8 cellular contexts compared by ENCODE assay signal in genomic region chr19:4375620-4376228, GRCh38. TPM values are rescaled to one million over a fixed set of nuclear protein-coding genes. Genes with fewer than 3 reads are reported as not detected.
DNase-seq lines count a peak whose midpoint lies in the region; ATAC-seq and TF ChIP-seq lines count a peak whose summit lies in the region.

No MANE protein-coding gene starts in this region.

- H3K4me3 Mint-ChIP-seq in activated naive CD8-positive, alpha-beta T cell treated with anti-CD3 and anti-CD28 coated beads, Interleukin-2, amount 50 U/mL, for 24 hours: no peak overlapping the region

- H3K27me3 ChIP-seq in cardiac muscle cell: no peaks in the 10 kb centered on the region

- H3K27ac ChIP-seq in cardiac muscle cell: peak overlapping the region; percentile 87

- intact Hi-C loops in cardiac septum (cut with DNase I): no loop called here

- H3K27ac Mint-ChIP-seq in activated naive CD8-positive, alpha-beta T cell treated with anti-CD3 and anti-CD28 coated beads, Interleukin-2, amount 50 U/mL, for 24 hours: no peak overlapping the region

- peak; percentile 51 for TF ChIP-seq CTCF in cardiac muscle cell (IDR thresholded peaks at IDR 0.05; ENCODE audit: low read depth, low read length)

- no peaks in the 10 kb centered on the region for H3K9me3 ChIP-seq in cardiac muscle cell (ENCODE audit: low read depth)

- H3K9me3 Mint-ChIP-seq in activated naive CD8-positive, alpha-beta T cell treated with anti-CD3 and anti-CD28 coated beads, Interleukin-2, amount 50 U/mL, for 24 hours: no peaks in the 10 kb centered on the region

- ATAC-seq in activated naive CD8-positive, alpha-beta T cell treated with anti-CD3 and anti-CD28 coated beads, Interleukin-2, amount 50 U/mL, for 24 hours: peak; percentile 7
- ATAC-seq in GM18870 (IDR thresholded peaks at IDR 0.05; ENCODE audit: unreplicated experiment) (no peak), GM21717 (IDR thresholded peaks at IDR 0.05; ENCODE audit: unreplicated experiment) (no peak)

- H3K27me3 Mint-ChIP-seq in activated naive CD8-positive, alpha-beta T cell treated with anti-CD3 and anti-CD28 coated beads, Interleukin-2, amount 50 U/mL, for 24 hours: no peaks in the 10 kb centered on the region

- H3K4me3 ChIP-seq in cardiac muscle cell: no peak overlapping the region

- H3K4me1 Mint-ChIP-seq in activated naive CD8-positive, alpha-beta T cell treated with anti-CD3 and anti-CD28 coated beads, Interleukin-2, amount 50 U/mL, for 24 hours: peaks cover 69% of the 10 kb centered on the region

- H3K36me3 ChIP-seq in cardiac muscle cell: no peaks in the 10 kb centered on the region

- DNase-seq in cardiac muscle cell (ENCODE audit: low read depth in 1 of 2, low spot score in 1 of 2) (peak in 1 of 2 donors; percentile 86), cardiac septum (ENCODE audit: low spot score) (no peak), LHCN-M2 (ENCODE audit: low read depth) (peak; percentile 89), iPS-NIHi7 (ENCODE audit: extremely low spot score) (peak; percentile 51), stromal cell of bone marrow (ENCODE audit: low read depth) (peak; percentile 54)
- DNase-seq in activated naive CD8-positive, alpha-beta T cell treated with anti-CD3 and anti-CD28 coated beads, Interleukin-2, amount 50 U/mL, for 24 hours: no peak

- H3K4me1 ChIP-seq in cardiac muscle cell (ENCODE audit: low read depth): peaks cover 31% of the 10 kb centered on the region

- peaks cover 5% of the 10 kb centered on the region for H3K36me3 Mint-ChIP-seq in activated naive CD8-positive, alpha-beta T cell treated with anti-CD3 and anti-CD28 coated beads, Interleukin-2, amount 50 U/mL, for 24 hours (ENCODE audit: low read depth)

RNA-seq across cellular contexts. Expression of gene SH3GL1, which starts 24.6 kb away (rescaled TPM):
- 87.2 and 97.9 TPM in 2 replicates for total RNA-seq in cardiac muscle cell
- polyA plus RNA-seq in cardiac muscle cell: 92.6 and 92.8 TPM in 2 replicates
- total RNA-seq in cardiac septum: 22.0 TPM
- total RNA-seq in LHCN-M2 (2014; rRNA removed): 208 and 261 TPM in 2 replicates
- 177 TPM for polyA plus RNA-seq in LHCN-M2 (2012)

RNA-seq across cellular contexts. Expression of gene CHAF1A, which starts 26.7 kb away (rescaled TPM):
- total RNA-seq in cardiac muscle cell (15.3 and 20.0 TPM in 2 replicates), cardiac septum (5.1 TPM), LHCN-M2 (2014; rRNA removed) (36.5 and 51.9 TPM in 2 replicates)
- polyA plus RNA-seq in cardiac muscle cell: 19.7 and 38.9 TPM in 2 replicates
- 22.1 TPM for polyA plus RNA-seq in LHCN-M2 (2012)

RNA-seq across cellular contexts. Expression of gene MPND, which starts 32.4 kb away (rescaled TPM):
- 14.4 and 19.8 TPM in 2 replicates for total RNA-seq in cardiac muscle cell
- polyA plus RNA-seq in cardiac muscle cell: 19.2 and 24.3 TPM in 2 replicates
- total RNA-seq in cardiac septum: 14.9 TPM
- 1.2 and 5.1 TPM in 2 replicates for total RNA-seq in LHCN-M2 (2014; rRNA removed)
- 15.1 TPM for polyA plus RNA-seq in LHCN-M2 (2012)

RNA-seq across cellular contexts. Expression of gene STAP2, which starts 37.1 kb away (rescaled TPM):
- total RNA-seq in cardiac muscle cell: 12.3 and 18.0 TPM in 2 replicates
- polyA plus RNA-seq in cardiac muscle cell: 18.7 and 20.3 TPM in 2 replicates
- 0.83 TPM for total RNA-seq in cardiac septum
- 1.1 and 2.9 TPM in 2 replicates for total RNA-seq in LHCN-M2 (2014; rRNA removed)
- polyA plus RNA-seq in LHCN-M2 (2012): 3.8 TPM

Comparison
In these comparisons a context has a peak if more than half of its experiments do, and no peak if none do; other contexts are left out.
1. DNase-seq: peak in LHCN-M2 (single experiment), iPS-NIHi7 (single experiment) and stromal cell of bone marrow (single experiment); none in cardiac septum (single experiment) and activated naive CD8-positive, alpha-beta T cell treated with anti-CD3 and anti-CD28 coated beads, Interleukin-2, amount 50 U/mL, for 24 hours (single experiment).